In the genomic region with DNA sequence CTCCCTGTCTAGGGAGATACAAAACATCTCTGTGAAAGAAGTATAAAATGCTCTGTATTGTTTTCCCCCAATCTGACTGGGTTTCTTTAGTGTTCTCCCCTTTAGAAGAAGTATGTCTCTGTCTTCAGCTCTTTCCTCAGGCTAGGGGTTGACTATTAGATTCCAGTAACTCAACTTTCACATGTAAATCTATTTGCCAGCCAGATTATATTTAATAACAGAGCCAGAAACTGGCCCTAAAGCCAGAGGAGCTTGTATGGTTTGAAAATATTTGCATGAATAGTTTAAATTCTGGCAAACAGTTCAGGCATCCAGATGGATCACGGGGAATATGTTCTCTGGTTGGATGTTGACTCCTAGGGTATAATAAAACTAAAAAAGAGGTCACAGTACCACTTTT, we compare ENCODE assay signal across 16 cellular contexts. TPM values are rescaled to one million over a fixed set of nuclear protein-coding genes. Genes with fewer than 3 reads are reported as not detected.
DNase-seq lines count a peak whose midpoint lies in the region; ATAC-seq and TF ChIP-seq lines count a peak whose summit lies in the region.
"Had no signal": no experiment of that assay in that cellular context is flagged by ENCODE, and none has a peak within 500 bp of the region (broad histone marks: within the 10 kb centered on the region; RNA-seq: fewer than 3 reads in every experiment).

No MANE protein-coding gene starts in this region.

- H3K36me3 Mint-ChIP-seq in nephron progenitor cell (ENCODE audit: low read depth) (no peaks in the 10 kb centered on the region), natural killer cell (peaks cover 4% of the 10 kb centered on the region)
- H3K36me3 Mint-ChIP-seq: CD4-positive, CD25-positive, alpha-beta regulatory T cell had no signal

- H3K9me2 ChIP-seq in hepatocyte (replicated peaks; ENCODE audit: insufficient read depth): no peaks in the 10 kb centered on the region

- no peak overlapping the region for H3K27ac Mint-ChIP-seq in nephron progenitor cell
- H3K27ac Mint-ChIP-seq in natural killer cell: no peak overlapping the region

- H3K4me3 ChIP-seq in AG10803 (ENCODE audit: low read length) (no peak overlapping the region), coronary artery (no peak overlapping the region), hepatocyte (no peak overlapping the region)
- H3K4me3 ChIP-seq: MG63 had no signal

- WGBS in hepatocyte (ENCODE audit: low lambda C conversion rate, missing lambda C conversion rate): 58% methylated on average over 1 of the region's 1 CpG

- no peaks in the 10 kb centered on the region for H3K79me2 ChIP-seq in hepatocyte

- no peaks in the 10 kb centered on the region for H3K36me3 ChIP-seq in hepatocyte (replicated peaks; ENCODE audit: insufficient read depth, low read depth)
- H3K36me3 ChIP-seq: MG63 had no signal

- intact Hi-C loops in natural killer cell (cut with micrococcal nuclease): no loop called here

- ATAC-seq in natural killer cell (no peak), HG02884 (IDR thresholded peaks at IDR 0.05; ENCODE audit: unreplicated experiment) (no peak)

- no peak for TF ChIP-seq CTCF in AG10803 (conservative IDR thresholded peaks at IDR 0.05; ENCODE audit: low read length)
- no peak for TF ChIP-seq CTCF in coronary artery (IDR thresholded peaks at IDR 0.05)
- TF ChIP-seq CTCF in hepatocyte (IDR thresholded peaks at IDR 0.05; ENCODE audit: poor library complexity): no peak
- no peak for TF ChIP-seq CTCF in nephron progenitor cell (IDR thresholded peaks at IDR 0.05)
- no peak for TF ChIP-seq CTCF in natural killer cell (IDR thresholded peaks at IDR 0.05)

- DNase-seq in AG10803 (ENCODE audit: low read depth) (peak; percentile 13), NCI-H1048 (lab: John Stamatoyannopoulos, UW) (peak; percentile 54), coronary artery (ENCODE audit: low spot score) (no peak), hepatocyte (ENCODE audit: low spot score) (no peak), cerebellar nuclear complex (lab: John Stamatoyannopoulos, UW) (no peak), nephron progenitor cell (no peak), natural killer cell (no peak)
- DNase-seq: CD4-positive, CD25-positive, alpha-beta regulatory T cell; DMS79 treated with DMSO at 0.1 percent for 48 hours; GF-D8; MG63; NCI-H1105; NCI-H187; SHP77 treated with DMSO at 0.1 percent for 48 hours had no signal

- H3K4me3 Mint-ChIP-seq in nephron progenitor cell: no peak overlapping the region
- H3K4me3 Mint-ChIP-seq in natural killer cell: no peak overlapping the region
- H3K4me3 Mint-ChIP-seq: CD4-positive, CD25-positive, alpha-beta regulatory T cell had no signal

- H3K4me2 ChIP-seq in hepatocyte: no peak overlapping the region

- H3K27me3 Mint-ChIP-seq in nephron progenitor cell (ENCODE audit: low read depth, poor library complexity) (peaks cover 3% of the 10 kb centered on the region), natural killer cell (ENCODE audit: low read depth in 2 of 2) (no peaks in the 10 kb centered on the region)

- peaks cover 3% of the 10 kb centered on the region for H3K9me3 ChIP-seq in hepatocyte (ENCODE audit: low read depth)
- H3K9me3 ChIP-seq: MG63 had no signal

- peaks cover 26% of the 10 kb centered on the region for H3K9me3 Mint-ChIP-seq in nephron progenitor cell
- H3K9me3 Mint-ChIP-seq in natural killer cell: peaks cover 0 to 4% of the 10 kb centered on the region in 2 donors

- H3K27ac ChIP-seq in coronary artery: peak overlapping the region; percentile 11 to 55
- H3K27ac ChIP-seq in hepatocyte: peak overlapping the region; percentile 29

- H3K27me3 ChIP-seq in hepatocyte: no peaks in the 10 kb centered on the region
- H3K27me3 ChIP-seq: MG63 had no signal

- peaks cover 4% of the 10 kb centered on the region for H3K4me1 Mint-ChIP-seq in nephron progenitor cell
- H3K4me1 Mint-ChIP-seq in natural killer cell: no peaks in the 10 kb centered on the region
- H3K4me1 Mint-ChIP-seq: CD4-positive, CD25-positive, alpha-beta regulatory T cell had no signal

- H4K20me1 ChIP-seq in hepatocyte (ENCODE audit: insufficient read depth, poor library complexity, severe bottlenecking): no peaks in the 10 kb centered on the region

- no peak overlapping the region for H2AFZ ChIP-seq in hepatocyte

- peaks cover 12% of the 10 kb centered on the region for H3K4me1 ChIP-seq in hepatocyte (ENCODE audit: insufficient read depth)

RNA-seq across cellular contexts. Expression of gene CYSLTR2, which starts 22.3 kb away (rescaled TPM):
- 22.2 and 24.4 TPM in 2 replicates for total RNA-seq in hepatocyte
- 5.1 and 5.3 TPM in 2 replicates for polyA plus RNA-seq in hepatocyte
- 1 to 10 TPM; 5.3 to 8.6 (median 7.9) TPM for total RNA-seq in natural killer cell
- total RNA-seq: H1 had no signal
- polyA plus RNA-seq: H1 had no signal

Comparison
In these comparisons a context has a peak if more than half of its experiments do, and no peak if none do; other contexts are left out.
1. DNase-seq: peak in AG10803 (single experiment) and NCI-H1048 (single experiment); none in coronary artery (single experiment), hepatocyte (single experiment), cerebellar nuclear complex (0 of 2), nephron progenitor cell (single experiment) and natural killer cell (single experiment).